Comparison of ENCODE assay signal across 9 cellular contexts in the genomic region with DNA sequence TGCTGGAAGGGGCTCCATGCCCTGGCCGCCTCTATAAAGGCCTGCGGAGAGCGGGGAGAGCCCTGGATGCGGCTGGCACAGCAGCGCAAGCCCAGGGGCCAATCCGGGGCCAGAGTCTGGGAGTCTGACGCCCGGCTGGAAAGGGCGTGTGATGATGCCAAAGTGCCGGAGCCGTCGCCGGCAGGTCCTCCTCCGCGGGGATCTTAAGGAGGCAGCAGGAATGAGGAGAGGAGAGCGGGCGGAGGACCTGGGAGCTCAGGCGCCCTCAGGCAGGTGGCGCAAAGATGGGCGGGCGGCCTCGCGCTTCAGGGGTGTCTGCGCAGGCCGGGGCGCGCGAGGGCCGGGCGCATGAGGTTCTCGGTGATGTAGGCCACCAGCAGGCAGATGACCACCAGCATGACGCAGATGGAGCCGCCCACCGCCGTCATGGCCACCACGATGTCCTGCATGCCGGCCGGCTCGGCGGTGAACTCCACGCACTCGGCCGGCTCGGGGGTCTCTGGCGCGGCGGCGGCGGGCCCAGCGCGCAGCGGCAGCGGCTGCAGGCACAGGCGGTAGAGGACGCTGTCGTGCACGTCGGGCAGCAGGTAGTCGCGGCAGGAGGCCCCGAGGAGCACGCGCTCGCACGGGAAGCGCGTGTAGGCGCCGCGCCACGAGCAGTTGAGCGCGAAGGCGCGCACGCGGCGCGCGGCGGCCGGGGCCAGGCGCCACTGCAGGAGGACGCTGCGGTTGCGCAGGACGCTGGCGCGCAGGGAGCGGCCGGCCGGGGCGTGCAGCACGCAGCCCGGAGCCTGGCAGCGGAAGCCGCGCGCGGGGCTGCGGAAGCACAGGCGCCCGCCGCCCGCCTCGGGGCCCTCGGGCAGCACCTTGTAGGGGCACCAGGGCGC. TPM values are rescaled to one million over a fixed set of nuclear protein-coding genes. Genes with fewer than 3 reads are reported as not detected.
DNase-seq lines count a peak whose midpoint lies in the region; ATAC-seq and TF ChIP-seq lines count a peak whose summit lies in the region.
"Had no signal": no experiment of that assay in that cellular context is flagged by ENCODE, and none has a peak within 500 bp of the region (broad histone marks: within the 10 kb centered on the region; RNA-seq: fewer than 3 reads in every experiment).

No MANE protein-coding gene starts in this region.

- peaks cover 10% of the 10 kb centered on the region for H3K27me3 Mint-ChIP-seq in activated CD8-positive, alpha-beta T cell treated with anti-CD3 and anti-CD28 coated beads for 36 hours

- no peaks in the 10 kb centered on the region for H4K20me1 ChIP-seq in HCT116 (ENCODE audit: insufficient read depth)

- H2AFZ ChIP-seq in HCT116 (ENCODE audit: low read depth, low read length, poor library complexity, severe bottlenecking): no peak overlapping the region

- H3K36me3 ChIP-seq in BJ (ENCODE audit: control insufficient read depth, insufficient read depth, low read length) (no peaks in the 10 kb centered on the region), HCT116 (ENCODE audit: control insufficient read depth in 1 of 2, insufficient read depth in 2 of 2, low read length in 2 of 2) (no peaks in the 10 kb centered on the region), rectal smooth muscle tissue (ENCODE audit: control insufficient read depth, insufficient read depth, low read length) (no peaks in the 10 kb centered on the region)

- H3K4me2 ChIP-seq in HCT116 (ENCODE audit: low read length): peak overlapping the region; percentile 62

- no peaks in the 10 kb centered on the region for H3K9me3 Mint-ChIP-seq in activated CD8-positive, alpha-beta T cell treated with anti-CD3 and anti-CD28 coated beads for 36 hours

- H3K9ac ChIP-seq in HCT116 (ENCODE audit: low read length) (0 out of 2 replicates have a peak overlapping the region, but pooled peaks have one; percentile 8), rectal smooth muscle tissue (ENCODE audit: low read length) (no peak overlapping the region)

- no peak for TF ChIP-seq POLR2A in HCT116 (IDR thresholded peaks at IDR 0.05; ENCODE audit: borderline replicate concordance, extremely low read depth, insufficient read depth, insufficient read length)

- no peaks in the 10 kb centered on the region for H3K79me2 ChIP-seq in HCT116 (ENCODE audit: insufficient read depth, low read length)

- H3K4me1 ChIP-seq in HCT116 (ENCODE audit: control insufficient read depth in 1 of 2, insufficient read depth in 2 of 2, low read length in 2 of 2): peaks cover 10 to 34% of the 10 kb centered on the region in 2 experiments; a peak in 3 of 4 replicates
- H3K4me1 ChIP-seq in rectal smooth muscle tissue (ENCODE audit: control insufficient read depth, insufficient read depth, low read length): no peaks in the 10 kb centered on the region

- H3K36me3 Mint-ChIP-seq in activated CD8-positive, alpha-beta T cell treated with anti-CD3 and anti-CD28 coated beads for 36 hours (ENCODE audit: low read depth): no peaks in the 10 kb centered on the region

- POLR2A ChIA-PET in BJ (lab: Charles Lee) (no interaction called here), HCT116 (lab: Charles Lee) (no interaction called here)
- POLR2A ChIA-PET in activated CD8-positive, alpha-beta T cell treated with anti-CD3 and anti-CD28 coated beads for 36 hours (lab: Charles Lee): interaction anchor here (0.7 kb wide), 1 partner anchor 79 kb away, joined by 3 read pairs; no protein-coding TSS in a partner anchor

- H3K4me3 ChIP-seq in BJ (ENCODE audit: low read depth, low read length): peak overlapping the region; percentile 47
- H3K4me3 ChIP-seq in HCT116 (replicated peaks in 1 of 2; ENCODE audit: low read depth in 1 of 2, low read length in 2 of 2): peak overlapping the region in 1 of 2 experiments; percentile 16; a peak in 1 of 4 replicates
- peak overlapping the region; percentile 18 for H3K4me3 ChIP-seq in fibroblast of villous mesenchyme (ENCODE audit: low read depth, low read length)
- peak overlapping the region; percentile 44 for H3K4me3 ChIP-seq in rectal smooth muscle tissue (ENCODE audit: low read length)

- no peak overlapping the region for H3K27ac Mint-ChIP-seq in activated CD8-positive, alpha-beta T cell treated with anti-CD3 and anti-CD28 coated beads for 36 hours

- peak overlapping the region; percentile 67 for H3K4me3 Mint-ChIP-seq in activated CD8-positive, alpha-beta T cell treated with anti-CD3 and anti-CD28 coated beads for 36 hours

- H3K9me2 ChIP-seq in HCT116 (ENCODE audit: insufficient read depth): no peaks in the 10 kb centered on the region

- peaks cover 11% of the 10 kb centered on the region for H3K4me1 Mint-ChIP-seq in activated CD8-positive, alpha-beta T cell treated with anti-CD3 and anti-CD28 coated beads for 36 hours (ENCODE audit: low read depth)

- peak overlapping the region; percentile 58; the same call in 1 of the 2 replicates for H3K27ac ChIP-seq in HCT116 (ENCODE audit: low read depth, low read length)
- no peak overlapping the region for H3K27ac ChIP-seq in rectal smooth muscle tissue (ENCODE audit: low read depth, low read length)
- H3K27ac ChIP-seq: HL-60 had no signal

- intact Hi-C loops in HCT116 (cut with micrococcal nuclease): no loop called here
- intact Hi-C loops in activated CD8-positive, alpha-beta T cell treated with anti-CD3 and anti-CD28 coated beads for 36 hours (cut with micrococcal nuclease): no loop called here

- TF ChIP-seq RAD21 in HCT116 (IDR thresholded peaks at IDR 0.05; ENCODE audit: low read depth): no peak

- RAD21 ChIA-PET in HCT116 (lab: Charles Lee; ENCODE audit: low non-redundant PET in 1 of 2, low total read pairs in 2 of 2, uncharacterized antibody in 2 of 2, unreplicated experiment in 2 of 2): no interaction called here

- CTCF ChIA-PET in BJ (lab: Yijun Ruan, JAX): no interaction called here
- CTCF ChIA-PET in HCT116 (lab: Charles Lee): no interaction called here
- CTCF ChIA-PET in activated CD8-positive, alpha-beta T cell treated with anti-CD3 and anti-CD28 coated beads for 36 hours (lab: Charles Lee): interaction anchor here (1.1 kb wide), 1 partner anchor 30 kb away, joined by 3 read pairs; no protein-coding TSS in a partner anchor

- ATAC-seq in HCT116 (peak; percentile 70), HG03159 (IDR thresholded peaks at IDR 0.05; ENCODE audit: unreplicated experiment) (no peak)
- peak; percentile 46 for ATAC-seq in activated CD8-positive, alpha-beta T cell treated with anti-CD3 and anti-CD28 coated beads for 36 hours

- TF ChIP-seq CTCF in BJ (IDR thresholded peaks at IDR 0.05; ENCODE audit: insufficient read depth, low read depth, low read length) (no peak), HCT116 (IDR thresholded peaks at IDR 0.05 in 2 of 3, conservative IDR thresholded peaks at IDR 0.05 in 1 of 3; ENCODE audit: borderline replicate concordance in 1 of 3, insufficient read depth in 1 of 3, low read depth in 2 of 3, low read length in 2 of 3) (no peak), fibroblast of villous mesenchyme (IDR thresholded peaks at IDR 0.05; ENCODE audit: insufficient read depth, low read depth, low read length) (no peak)
- peak; percentile 20 for TF ChIP-seq CTCF in activated CD8-positive, alpha-beta T cell treated with anti-CD3 and anti-CD28 coated beads for 36 hours (IDR thresholded peaks at IDR 0.05)

- H3K9me3 ChIP-seq in HCT116 (ENCODE audit: control insufficient read depth in 1 of 2, insufficient read depth in 1 of 2, low read depth in 1 of 2, low read length in 2 of 2): no peaks in the 10 kb centered on the region

- H3K27me3 ChIP-seq in BJ (ENCODE audit: control insufficient read depth, insufficient read depth, low read length) (peaks cover 9% of the 10 kb centered on the region), HCT116 (ENCODE audit: insufficient read depth, low read length) (peaks cover 11% of the 10 kb centered on the region; the same call in 1 of the 2 replicates), rectal smooth muscle tissue (ENCODE audit: control insufficient read depth, insufficient read depth, low read length) (peaks cover 19% of the 10 kb centered on the region)

- DNase-seq in BJ (ENCODE audit: low read depth): no peak
- DNase-seq in HCT116 (ENCODE audit: low read depth, low spot score): no peak
- peak; percentile 49 for DNase-seq in activated CD8-positive, alpha-beta T cell treated with anti-CD3 and anti-CD28 coated beads for 36 hours
- no peak for DNase-seq in fibroblast of villous mesenchyme (ENCODE audit: low read depth)
- no peak for DNase-seq in NCI-H524 treated with DMSO at 0.1 percent for 48 hours (lab: John Stamatoyannopoulos, UW)
- DNase-seq in stimulated activated naive CD4-positive, alpha-beta T cell treated with Interleukin-2 at 50 U/mL for 16 hours (lab: John Stamatoyannopoulos, UW): no peak

- BruUV-seq in HCT116 (replicated peaks; lab: Mats Ljungman, UMichigan): no TSS peak

RNA-seq across cellular contexts. Expression of gene FNDC10, which starts 0.7 kb away (rescaled TPM):
- polyA plus RNA-seq in BJ (2011; rRNA removed): 2.7 and 4.4 TPM in 2 replicates
- 2.5 and 3.5 TPM in 2 replicates for polyA minus RNA-seq in BJ (2011; rRNA and poly(A)+ RNA removed)
- total RNA-seq in HCT116 (2021; ENCODE audit: unreplicated experiment) (8.4 TPM), fibroblast of villous mesenchyme (0.43 and 2.6 TPM in 2 replicates)
- polyA plus RNA-seq in HCT116 (2012): 4.1 and 6.1 TPM in 2 replicates
- 1 to 10 TPM; 2.8 to 3.6 TPM for total RNA-seq in activated CD8-positive, alpha-beta T cell treated with anti-CD3 and anti-CD28 coated beads for 36 hours

RNA-seq across cellular contexts. Expression of gene MIB2, which starts 16.0 kb away (rescaled TPM):
- polyA plus RNA-seq in BJ (2011; rRNA removed): 14.8 and 23.1 TPM in 2 replicates
- 14.0 and 15.6 TPM in 2 replicates for polyA minus RNA-seq in BJ (2011; rRNA and poly(A)+ RNA removed)
- total RNA-seq in HCT116 (2021; ENCODE audit: unreplicated experiment) (194 TPM), fibroblast of villous mesenchyme (58.7 and 62.8 TPM in 2 replicates)
- polyA plus RNA-seq in HCT116 (2012): 136 and 167 TPM in 2 replicates
- 10 to 100 TPM; 40.1 to 41.3 TPM for total RNA-seq in activated CD8-positive, alpha-beta T cell treated with anti-CD3 and anti-CD28 coated beads for 36 hours

RNA-seq across cellular contexts. Expression of gene SSU72, which starts 24.6 kb away (rescaled TPM):
- polyA plus RNA-seq in BJ (2011; rRNA removed): 101 and 121 TPM in 2 replicates
- 55.6 and 75.1 TPM in 2 replicates for polyA minus RNA-seq in BJ (2011; rRNA and poly(A)+ RNA removed)
- 134 TPM for total RNA-seq in HCT116 (2021; ENCODE audit: unreplicated experiment)
- polyA plus RNA-seq in HCT116 (2012): 76.4 and 94.8 TPM in 2 replicates
- 100 to 1,000 TPM; 111 to 113 TPM for total RNA-seq in activated CD8-positive, alpha-beta T cell treated with anti-CD3 and anti-CD28 coated beads for 36 hours
- 58.7 and 68.6 TPM in 2 replicates for total RNA-seq in fibroblast of villous mesenchyme

RNA-seq across cellular contexts. Expression of gene MMP23B, which starts 32.7 kb away (rescaled TPM):
- 3.1 and 5.7 TPM in 2 replicates for polyA plus RNA-seq in BJ (2011; rRNA removed)
- 0.85 and 0.87 TPM in 2 replicates for polyA minus RNA-seq in BJ (2011; rRNA and poly(A)+ RNA removed)
- total RNA-seq in HCT116 (2021; ENCODE audit: unreplicated experiment) (8.7 TPM), fibroblast of villous mesenchyme (6.5 and 11.0 TPM in 2 replicates)
- 0.87 and 1.5 TPM in 2 replicates for polyA plus RNA-seq in HCT116 (2012)
- 1 to 10 TPM; 3.3 to 4.0 TPM for total RNA-seq in activated CD8-positive, alpha-beta T cell treated with anti-CD3 and anti-CD28 coated beads for 36 hours

RNA-seq across cellular contexts. Expression of gene TMEM240, which starts 58.8 kb away (rescaled TPM):
- polyA plus RNA-seq in BJ (2011; rRNA removed): 5.5 and 8.7 TPM in 2 replicates
- polyA minus RNA-seq in BJ (2011; rRNA and poly(A)+ RNA removed): 1.3 and 2.0 TPM in 2 replicates
- total RNA-seq in HCT116 (2021; ENCODE audit: unreplicated experiment): 2.3 TPM
- 1.1 and 1.6 TPM in 2 replicates for polyA plus RNA-seq in HCT116 (2012)
- total RNA-seq in activated CD8-positive, alpha-beta T cell treated with anti-CD3 and anti-CD28 coated beads for 36 hours: under 1 TPM; 0.45 to 0.74 TPM
- total RNA-seq in fibroblast of villous mesenchyme: 2.2 and 2.3 TPM in 2 replicates
